ENCODE assay signal across 8 cellular contexts in genomic region chr16:33643698-33644381, GRCh38.
DNase-seq lines count a peak whose midpoint lies in the region; ATAC-seq and TF ChIP-seq lines count a peak whose summit lies in the region.
"Not testable (repeated sequence)": the region's sequence is repeated elsewhere in the genome, so short reads cannot be mapped to it uniquely, and the experiment has no call there.

No MANE protein-coding gene starts in this region.

- H3K9ac ChIP-seq in MM.1S (ENCODE audit: low read length) = not testable (repeated sequence)

- H3K4me3 ChIP-seq in MM.1S (ENCODE audit: low read length) = not testable (repeated sequence)

- not testable (repeated sequence) for H3K4me1 ChIP-seq in MM.1S (ENCODE audit: low read length)

- not testable (repeated sequence) for H3K79me2 ChIP-seq in MM.1S (ENCODE audit: low read length)

- H3K27ac ChIP-seq in MM.1S (ENCODE audit: low read length) = peak overlapping the region; percentile 55; the same call in 1 of the 2 replicates

- not testable (repeated sequence) for DNase-seq in MM.1S

- peak; percentile 63 for ATAC-seq in GM18498 (IDR thresholded peaks at IDR 0.05; ENCODE audit: unreplicated experiment)
- peak; percentile 60 for ATAC-seq in GM18907 (IDR thresholded peaks at IDR 0.05; ENCODE audit: unreplicated experiment)
- peak; percentile 55 for ATAC-seq in GM19452 (IDR thresholded peaks at IDR 0.05; ENCODE audit: unreplicated experiment)
- ATAC-seq in GM21529 (IDR thresholded peaks at IDR 0.05; ENCODE audit: unreplicated experiment) = peak; percentile 53
- peak; percentile 59 for ATAC-seq in HG02678 (IDR thresholded peaks at IDR 0.05; ENCODE audit: unreplicated experiment)
- ATAC-seq in HG03095 (IDR thresholded peaks at IDR 0.05; ENCODE audit: unreplicated experiment) = peak; percentile 64
- peak; percentile 33 for ATAC-seq in HG03378 (IDR thresholded peaks at IDR 0.05; ENCODE audit: unreplicated experiment)

- not testable (repeated sequence) for H3K36me3 ChIP-seq in MM.1S (replicated peaks; ENCODE audit: insufficient read depth, low read length)

- TF ChIP-seq CTCF in MM.1S (IDR thresholded peaks at IDR 0.05; ENCODE audit: low read length) = not testable (repeated sequence)

- H3K4me2 ChIP-seq in MM.1S (ENCODE audit: low read depth, low read length) = not testable (repeated sequence)

- H3K27me3 ChIP-seq in MM.1S (replicated peaks; ENCODE audit: insufficient read depth, low read length) = not testable (repeated sequence)

- H2AFZ ChIP-seq in MM.1S (ENCODE audit: low read length) = not testable (repeated sequence)

- not testable (repeated sequence) for H3K9me3 ChIP-seq in MM.1S (replicated peaks; ENCODE audit: insufficient read depth, low read length)

- H3K9me2 ChIP-seq in MM.1S (replicated peaks; ENCODE audit: insufficient read depth, low read length) = not testable (repeated sequence)

- not testable (repeated sequence) for H3F3A ChIP-seq in MM.1S (ENCODE audit: insufficient read depth, low read length)

- not testable (repeated sequence) for H4K20me1 ChIP-seq in MM.1S (ENCODE audit: insufficient read depth, low read length)
